Comparison of ENCODE assay signal across 26 cellular contexts in genomic region chr1:110785055-110785454, GRCh38.
DNase-seq lines count a peak whose midpoint lies in the region; ATAC-seq and TF ChIP-seq lines count a peak whose summit lies in the region.
"Had no signal": no experiment of that assay in that cellular context is flagged by ENCODE, and none has a peak within 500 bp of the region (broad histone marks: within the 10 kb centered on the region; RNA-seq: fewer than 3 reads in every experiment).

No MANE protein-coding gene starts in this region.

- POLR2A ChIA-PET in CD4-positive, alpha-beta memory T cell (lab: Charles Lee; ENCODE audit: partially characterized antibody) = interaction anchor here (1.2 to 4.9 kb wide), 3 partner anchors 89 to 179 kb away, joined by 5 to 69 read pairs (median 18); partner anchors contain the start of gene CD53
- POLR2A ChIA-PET in naive thymus-derived CD4-positive, alpha-beta T cell (lab: Charles Lee) = interaction anchor here (0.6 to 1.0 kb wide), 3 partner anchors 108 to 446 kb away, joined by 3 to 4 read pairs (median 3); partner anchors contain the start of gene RBM15

- intact Hi-C loops in CD4-positive, alpha-beta memory T cell (cut with micrococcal nuclease) = no loop called here
- intact Hi-C loops in naive thymus-derived CD4-positive, alpha-beta T cell (cut with micrococcal nuclease) = no loop called here

- H3K27me3 Mint-ChIP-seq in activated T-cell treated with anti-CD3 and anti-CD28 coated beads, Interleukin-2, amount 50 U/mL, for 24 hours = no peaks in the 10 kb centered on the region
- no peaks in the 10 kb centered on the region for H3K27me3 Mint-ChIP-seq in activated T-cell treated with anti-CD3 and anti-CD28 coated beads, Interleukin-2, amount 50 U/mL, for 4 hours (ENCODE audit: low read depth)
- peaks cover 0 to 1% of the 10 kb centered on the region in 2 donors for H3K27me3 Mint-ChIP-seq in CD4-positive, alpha-beta memory T cell
- peaks cover 0 to 6% (median 0%) of the 10 kb centered on the region in 5 donors for H3K27me3 Mint-ChIP-seq in naive thymus-derived CD4-positive, alpha-beta T cell
- H3K27me3 Mint-ChIP-seq: activated naive CD8-positive, alpha-beta T cell treated with anti-CD3 and anti-CD28 coated beads, Interleukin-2, amount 50 U/mL, for 24 hours; effector memory CD8-positive, alpha-beta T cell had no signal

- H3K9me3 ChIP-seq in CD4-positive, alpha-beta memory T cell (ENCODE audit: control insufficient read depth in 1 of 2, low read length in 2 of 2) = no peaks in the 10 kb centered on the region
- H3K9me3 ChIP-seq in Loucy (ENCODE audit: insufficient read depth, low read depth, low read length) = peaks cover 19% of the 10 kb centered on the region
- H3K9me3 ChIP-seq in naive thymus-derived CD4-positive, alpha-beta T cell (ENCODE audit: control insufficient read depth in 2 of 3, low read length in 3 of 3) = peaks cover 0 to 16% (median 0%) of the 10 kb centered on the region in 3 experiments

- H2AFZ ChIP-seq in Loucy (ENCODE audit: low read length) = no peak overlapping the region

- H3K4me3 ChIP-seq in CD4-positive, alpha-beta memory T cell (ENCODE audit: low read length in 2 of 2) = no peak overlapping the region
- peak overlapping the region; percentile 72 for H3K4me3 ChIP-seq in Loucy (ENCODE audit: low read length, poor library complexity, severe bottlenecking)
- H3K4me3 ChIP-seq in naive thymus-derived CD4-positive, alpha-beta T cell (ENCODE audit: low read length) = no peak overlapping the region
- H3K4me3 ChIP-seq: MG63, sigmoid colon, tibial nerve had no signal

- H3K4me1 Mint-ChIP-seq in activated T-cell treated with anti-CD3 and anti-CD28 coated beads, Interleukin-2, amount 50 U/mL, for 24 hours (ENCODE audit: low read depth) = peaks cover 52% of the 10 kb centered on the region
- H3K4me1 Mint-ChIP-seq in activated T-cell treated with anti-CD3 and anti-CD28 coated beads, Interleukin-2, amount 50 U/mL, for 4 hours (ENCODE audit: low read depth) = peaks cover 70% of the 10 kb centered on the region
- H3K4me1 Mint-ChIP-seq in CD4-positive, alpha-beta memory T cell = peaks cover 63 to 81% (median 74%) of the 10 kb centered on the region in 4 donors
- H3K4me1 Mint-ChIP-seq in naive thymus-derived CD4-positive, alpha-beta T cell = peaks cover 44 to 90% (median 81%) of the 10 kb centered on the region in 7 donors
- H3K4me1 Mint-ChIP-seq: nephron had no signal

- H3K27ac Mint-ChIP-seq in activated T-cell treated with anti-CD3 and anti-CD28 coated beads, Interleukin-2, amount 50 U/mL, for 24 hours = peak overlapping the region; percentile 0
- peak overlapping the region in 6 of 7 donors; percentile 62 to 94 (median 79) for H3K27ac Mint-ChIP-seq in CD4-positive, alpha-beta memory T cell
- H3K27ac Mint-ChIP-seq in naive thymus-derived CD4-positive, alpha-beta T cell = peak overlapping the region in 8 of 9 donors; percentile 21 to 88 (median 76)
- H3K27ac Mint-ChIP-seq: nephron had no signal

- no peaks in the 10 kb centered on the region for H3K36me3 ChIP-seq in CD4-positive, alpha-beta memory T cell (ENCODE audit: insufficient read depth, low read length)
- peaks cover 4% of the 10 kb centered on the region; the same call in 1 of the 2 replicates for H3K36me3 ChIP-seq in Loucy (ENCODE audit: insufficient read depth, low read length)
- H3K36me3 ChIP-seq in naive thymus-derived CD4-positive, alpha-beta T cell (ENCODE audit: control insufficient read depth in 2 of 3, insufficient read depth in 3 of 3, low read length in 3 of 3) = no peaks in the 10 kb centered on the region
- H3K36me3 ChIP-seq: BE2C, MG63, sigmoid colon, tibial nerve had no signal

- H3K9me2 ChIP-seq in Loucy (replicated peaks; ENCODE audit: low read depth, low read length) = no peaks in the 10 kb centered on the region

- ATAC-seq in activated T-cell treated with anti-CD3 and anti-CD28 coated beads, Interleukin-2, amount 50 U/mL, for 4 hours = no peak
- ATAC-seq in naive thymus-derived CD4-positive, alpha-beta T cell = no peak
- ATAC-seq in GM21786 (IDR thresholded peaks at IDR 0.05; ENCODE audit: unreplicated experiment) (no peak), HG03460 (IDR thresholded peaks at IDR 0.05; ENCODE audit: unreplicated experiment) (no peak)
- ATAC-seq: activated naive CD8-positive, alpha-beta T cell treated with anti-CD3 and anti-CD28 coated beads, Interleukin-2, amount 50 U/mL, for 24 hours; effector memory CD8-positive, alpha-beta T cell; HCT116; left colon; PC-3 had no signal

- no peak for TF ChIP-seq CTCF in Loucy (conservative IDR thresholded peaks at IDR 0.05; ENCODE audit: low read length)

- CTCF ChIA-PET in CD4-positive, alpha-beta memory T cell (lab: Charles Lee; ENCODE audit: partially characterized antibody) = interaction anchor here (1.0 to 10.1 kb wide), 11 partner anchors 11 to 577 kb away, joined by 3 to 175 read pairs (median 9); no protein-coding TSS in a partner anchor
- CTCF ChIA-PET in naive thymus-derived CD4-positive, alpha-beta T cell (lab: Charles Lee) = interaction anchor here (0.6 to 9.0 kb wide), 10 partner anchors 9 to 207 kb away, joined by 3 to 104 read pairs (median 5); partner anchors contain the start of gene LRIF1

- H3K9ac ChIP-seq in Loucy (ENCODE audit: low read depth, low read length, poor library complexity, severe bottlenecking) = peak overlapping the region; percentile 90

- peaks cover 10% of the 10 kb centered on the region for H3K9me3 Mint-ChIP-seq in activated T-cell treated with anti-CD3 and anti-CD28 coated beads, Interleukin-2, amount 50 U/mL, for 24 hours
- peaks cover 11% of the 10 kb centered on the region for H3K9me3 Mint-ChIP-seq in activated T-cell treated with anti-CD3 and anti-CD28 coated beads, Interleukin-2, amount 50 U/mL, for 4 hours
- peaks cover 0 to 21% (median 15%) of the 10 kb centered on the region in 8 donors for H3K9me3 Mint-ChIP-seq in CD4-positive, alpha-beta memory T cell
- peaks cover 1 to 23% (median 17%) of the 10 kb centered on the region in 11 donors for H3K9me3 Mint-ChIP-seq in naive thymus-derived CD4-positive, alpha-beta T cell
- H3K9me3 Mint-ChIP-seq: effector memory CD8-positive, alpha-beta T cell; nephron had no signal

- H4K20me1 ChIP-seq in Loucy (ENCODE audit: insufficient read depth, low read length, poor library complexity, severe bottlenecking) = no peaks in the 10 kb centered on the region

- peaks cover 2% of the 10 kb centered on the region for H3K36me3 Mint-ChIP-seq in activated T-cell treated with anti-CD3 and anti-CD28 coated beads, Interleukin-2, amount 50 U/mL, for 24 hours (ENCODE audit: low read depth)
- no peaks in the 10 kb centered on the region for H3K36me3 Mint-ChIP-seq in activated T-cell treated with anti-CD3 and anti-CD28 coated beads, Interleukin-2, amount 50 U/mL, for 4 hours (ENCODE audit: insufficient read depth)
- H3K36me3 Mint-ChIP-seq in CD4-positive, alpha-beta memory T cell = peaks cover 3 to 10% of the 10 kb centered on the region in 2 donors
- peaks cover 6 to 28% (median 14%) of the 10 kb centered on the region in 5 donors for H3K36me3 Mint-ChIP-seq in naive thymus-derived CD4-positive, alpha-beta T cell

- no peak overlapping the region for H3K4me3 Mint-ChIP-seq in activated T-cell treated with anti-CD3 and anti-CD28 coated beads, Interleukin-2, amount 50 U/mL, for 24 hours
- no peak overlapping the region for H3K4me3 Mint-ChIP-seq in activated T-cell treated with anti-CD3 and anti-CD28 coated beads, Interleukin-2, amount 50 U/mL, for 4 hours
- peak overlapping the region in 4 of 8 donors; percentile 28 to 63 (median 42) for H3K4me3 Mint-ChIP-seq in CD4-positive, alpha-beta memory T cell
- peak overlapping the region in 6 of 10 donors; percentile 18 to 78 (median 52) for H3K4me3 Mint-ChIP-seq in naive thymus-derived CD4-positive, alpha-beta T cell
- H3K4me3 Mint-ChIP-seq: activated naive CD8-positive, alpha-beta T cell treated with anti-CD3 and anti-CD28 coated beads, Interleukin-2, amount 50 U/mL, for 24 hours; nephron had no signal

- no peaks in the 10 kb centered on the region for H3K79me2 ChIP-seq in Loucy (ENCODE audit: insufficient read depth, low read length)

- H3K27me3 ChIP-seq in CD4-positive, alpha-beta memory T cell (ENCODE audit: insufficient read depth, low read length) = no peaks in the 10 kb centered on the region
- no peaks in the 10 kb centered on the region for H3K27me3 ChIP-seq in Loucy (ENCODE audit: insufficient read depth, low read length, poor library complexity, severe bottlenecking)
- H3K27me3 ChIP-seq in naive thymus-derived CD4-positive, alpha-beta T cell (ENCODE audit: control insufficient read depth in 2 of 2, insufficient read depth in 2 of 2, low read length in 2 of 2) = no peaks in the 10 kb centered on the region

- no peak for DNase-seq in activated T-cell treated with anti-CD3 and anti-CD28 coated beads, Interleukin-2, amount 50 U/mL, for 24 hours
- no peak for DNase-seq in activated T-cell treated with anti-CD3 and anti-CD28 coated beads, Interleukin-2, amount 50 U/mL, for 4 hours
- no peak for DNase-seq in CD4-positive, alpha-beta memory T cell
- DNase-seq in naive thymus-derived CD4-positive, alpha-beta T cell = no peak
- DNase-seq: ACHN; activated CD8-positive, alpha-beta memory T cell treated with anti-CD3 and anti-CD28 coated beads, Interleukin-2, amount 50 U/mL, for 4 hours; activated naive CD8-positive, alpha-beta T cell treated with anti-CD3 and anti-CD28 coated beads, Interleukin-2, amount 50 U/mL, for 24 hours; BE2C; caudate nucleus; effector memory CD8-positive, alpha-beta T cell; GF-D8; left colon; MG63; NCI-H1930; NCI-H524 treated with DMSO at 0.1 percent for 48 hours; NK-92 treated with Interleukin-12 subunit alpha and Interleukin-12 subunit beta, amount 100 ng/mL, for 24 hours; PC-3; sigmoid colon; stimulated activated CD4-positive, alpha-beta T cell treated with anti-CD3 and anti-CD28 coated beads, Interleukin-4, amount 100 ng/mL, for 1 hour had no signal

- H3K4me2 ChIP-seq in Loucy (ENCODE audit: low read depth, low read length, poor library complexity, severe bottlenecking) = peak overlapping the region; percentile 98

- H3F3A ChIP-seq in Loucy (ENCODE audit: low read depth) = peaks cover 11% of the 10 kb centered on the region

- H3K27ac ChIP-seq in CD4-positive, alpha-beta memory T cell (ENCODE audit: low read depth, low read length) = no peak overlapping the region
- no peak overlapping the region for H3K27ac ChIP-seq in naive thymus-derived CD4-positive, alpha-beta T cell (ENCODE audit: low read depth, low read length)
- H3K27ac ChIP-seq: sigmoid colon, tibial nerve, VCaP had no signal

- H3K4me1 ChIP-seq in CD4-positive, alpha-beta memory T cell (ENCODE audit: insufficient read depth, low read length) = peaks cover 69% of the 10 kb centered on the region
- H3K4me1 ChIP-seq in Loucy (ENCODE audit: insufficient read depth, low read length, poor library complexity, severe bottlenecking) = peaks cover 49% of the 10 kb centered on the region
- peaks cover 59 to 65% of the 10 kb centered on the region in 2 donors for H3K4me1 ChIP-seq in naive thymus-derived CD4-positive, alpha-beta T cell (ENCODE audit: control insufficient read depth in 2 of 2, insufficient read depth in 2 of 2, low read length in 2 of 2)
- H3K4me1 ChIP-seq: BE2C, sigmoid colon had no signal

Comparison
In these comparisons a context has a peak if more than half of its experiments do, and no peak if none do; other contexts are left out.
1. H3K27ac Mint-ChIP-seq: peak in every context shown above with its lines; median percentile 79 in CD4-positive, alpha-beta memory T cell; 76 in naive thymus-derived CD4-positive, alpha-beta T cell; 0 in activated T-cell treated with anti-CD3 and anti-CD28 coated beads, Interleukin-2, amount 50 U/mL, for 24 hours.
2. H3K4me3 Mint-ChIP-seq: peak in naive thymus-derived CD4-positive, alpha-beta T cell (6 of 10); none in activated T-cell treated with anti-CD3 and anti-CD28 coated beads, Interleukin-2, amount 50 U/mL, for 24 hours (single experiment) and activated T-cell treated with anti-CD3 and anti-CD28 coated beads, Interleukin-2, amount 50 U/mL, for 4 hours (single experiment).